In genomic region chrX:137151403-137151802, GRCh38 we compare ENCODE assay signal across 14 cellular contexts.
"Had no signal": no experiment of that assay in that cellular context is flagged by ENCODE, and none has a peak within 500 bp of the region (broad histone marks: within the 10 kb centered on the region; RNA-seq: fewer than 3 reads in every experiment).

No MANE protein-coding gene starts in this region.

- H3K4me3 ChIP-seq: ascending aorta, hepatocyte, thyroid gland had no signal

- H3K4me1 ChIP-seq: ascending aorta, thyroid gland had no signal

- DNase-seq: activated CD4-positive, alpha-beta T cell treated with anti-CD3 and anti-CD28 coated beads for 1 hour; activated CD4-positive, alpha-beta T cell treated with anti-CD3 and anti-CD28 coated beads, Interleukin-2, amount 50 U/mL, for 4 hours; activated naive CD4-positive, alpha-beta T cell treated with anti-CD3 and anti-CD28 coated beads, Interleukin-2, amount 10 ng/mL, durations not matched to agents 7 days and 5 days; activated T-cell treated with anti-CD3 and anti-CD28 coated beads, Interleukin-2, amount 50 U/mL, for 1 hour; dermis blood vessel endothelial cell; mesenchymal stem cell; natural killer cell; retina; T-helper 9 cell; thyroid gland had no signal

- H3K27ac ChIP-seq: ascending aorta, hepatocyte, thyroid gland had no signal

- H3K27me3 ChIP-seq: ascending aorta, hepatocyte, thyroid gland had no signal

- ATAC-seq: esophagus mucosa; natural killer cell; stimulated activated memory B cell treated with anti-CD40 and anti-IgM and Interleukin-4, amounts not matched to agents 10 μg/mL and 1 μg/mL and 100 μg/mL, for 72 hours had no signal

- H3K9me3 ChIP-seq: thyroid gland had no signal

- H3K36me3 ChIP-seq: ascending aorta, thyroid gland had no signal
